Comparison of ENCODE assay signal across 1 cellular context in the genomic region with DNA sequence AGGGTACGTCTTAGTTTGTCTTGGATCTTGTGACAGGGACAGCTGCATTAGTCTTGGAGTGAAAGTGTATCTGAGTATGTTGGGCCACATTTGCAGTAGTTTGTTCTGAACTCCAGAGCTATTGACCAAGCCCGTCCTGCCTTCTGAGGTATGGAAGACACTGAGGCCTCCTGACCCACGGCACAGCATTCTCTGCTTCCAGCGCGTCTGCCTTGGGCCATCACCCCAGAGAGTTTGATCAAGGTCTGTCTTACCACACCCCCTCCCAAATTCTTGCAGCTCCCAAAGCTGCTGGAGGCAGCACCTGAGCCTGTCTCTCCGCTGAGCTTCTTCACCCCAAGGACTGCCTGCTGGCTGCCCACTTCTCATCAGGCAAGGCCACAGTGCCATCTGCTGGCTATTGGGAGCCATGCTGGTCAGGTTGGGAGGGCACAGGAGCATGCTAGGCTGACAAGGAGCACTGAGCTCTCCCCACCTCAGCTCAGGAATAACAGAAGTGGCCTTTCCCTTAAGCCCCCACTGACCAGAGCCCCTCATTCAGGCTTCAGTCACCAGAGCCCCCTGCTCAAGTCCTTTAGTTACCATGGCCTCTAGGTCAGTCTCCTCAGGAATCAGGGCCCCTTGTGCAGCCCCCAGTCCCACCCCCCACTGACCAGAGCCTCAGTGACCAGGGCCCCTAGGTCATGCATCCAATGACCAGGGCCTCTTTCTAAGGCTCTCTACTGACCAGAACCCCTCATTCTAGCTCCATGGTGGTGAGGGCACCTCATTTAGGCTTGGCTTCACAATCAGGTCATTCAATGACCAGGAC.
TF ChIP-seq lines count a peak whose summit lies in the region.

No MANE protein-coding gene starts in this region.

TF ChIP-seq in HepG2, 621 proteins besides CTCF, POLR2A, EP300 and RAD21:
- TF ChIP-seq RXRA (CRISPR knock-in tag; IDR thresholded peaks at IDR 0.05) (0 out of 2 replicates have a peak, but pooled peaks have one; percentile 30), ZMAT3 (CRISPR knock-in tag; conservative IDR thresholded peaks at IDR 0.05) (no peak), KDM2A (CRISPR knock-in tag; IDR thresholded peaks at IDR 0.05; ENCODE audit: borderline replicate concordance, low read depth) (no peak), ZNF510 (CRISPR knock-in tag; IDR thresholded peaks at IDR 0.05; ENCODE audit: low read depth) (no peak), STAG1 (CRISPR knock-in tag; IDR thresholded peaks at IDR 0.05) (peak; percentile 83), ZBTB14 (CRISPR knock-in tag; IDR thresholded peaks at IDR 0.05) (no peak), XRCC5 (optimal IDR thresholded peaks at IDR 0.05; ENCODE audit: low read length) (peak; percentile 31), SMC3 (IDR thresholded peaks at IDR 0.05; ENCODE audit: low read length) (peak; percentile 28), SALL1 (CRISPR knock-in tag; IDR thresholded peaks at IDR 0.05) (peak; percentile 17; the same call in 1 of the 2 replicates), AKAP8 (CRISPR knock-in tag; IDR thresholded peaks at IDR 0.05) (no peak), ZNF687 (CRISPR knock-in tag; IDR thresholded peaks at IDR 0.05) (peak; percentile 19; the same call in 1 of the 2 replicates), ELF3 (CRISPR knock-in tag; IDR thresholded peaks at IDR 0.05) (no peak)
- TF ChIP-seq, protein P1, sequence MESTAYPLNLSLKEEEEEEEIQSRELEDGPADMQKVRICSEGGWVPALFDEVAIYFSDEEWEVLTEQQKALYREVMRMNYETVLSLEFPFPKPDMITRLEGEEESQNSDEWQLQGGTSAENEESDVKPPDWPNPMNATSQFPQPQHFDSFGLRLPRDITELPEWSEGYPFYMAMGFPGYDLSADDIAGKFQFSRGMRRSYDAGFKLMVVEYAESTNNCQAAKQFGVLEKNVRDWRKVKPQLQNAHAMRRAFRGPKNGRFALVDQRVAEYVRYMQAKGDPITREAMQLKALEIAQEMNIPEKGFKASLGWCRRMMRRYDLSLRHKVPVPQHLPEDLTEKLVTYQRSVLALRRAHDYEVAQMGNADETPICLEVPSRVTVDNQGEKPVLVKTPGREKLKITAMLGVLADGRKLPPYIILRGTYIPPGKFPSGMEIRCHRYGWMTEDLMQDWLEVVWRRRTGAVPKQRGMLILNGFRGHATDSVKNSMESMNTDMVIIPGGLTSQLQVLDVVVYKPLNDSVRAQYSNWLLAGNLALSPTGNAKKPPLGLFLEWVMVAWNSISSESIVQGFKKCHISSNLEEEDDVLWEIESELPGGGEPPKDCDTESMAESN (CRISPR knock-in tag; conservative IDR thresholded peaks at IDR 0.05): 0 out of 2 replicates have a peak, but pooled peaks have one; percentile 36
TF ChIP-seq in HepG2: peak in this region for 7.
